Comparison of ENCODE assay signal across 8 cellular contexts in genomic region chr12:8179989-8180585, GRCh38. TPM values are rescaled to one million over a fixed set of nuclear protein-coding genes. Genes with fewer than 3 reads are reported as not detected.
DNase-seq lines count a peak whose midpoint lies in the region; ATAC-seq and TF ChIP-seq lines count a peak whose summit lies in the region.
"Not testable (repeated sequence)": the region's sequence is repeated elsewhere in the genome, so short reads cannot be mapped to it uniquely, and the experiment has no call there.

No MANE protein-coding gene starts in this region.

- peak overlapping the region; percentile 88 for H3K27ac Mint-ChIP-seq in activated CD8-positive, alpha-beta T cell treated with anti-CD3 and anti-CD28 coated beads, Interleukin-2, amount 10 ng/mL, durations not matched to agents 7 days and 5 days

- ATAC-seq in activated CD8-positive, alpha-beta T cell treated with anti-CD3 and anti-CD28 coated beads, Interleukin-2, amount 10 ng/mL, durations not matched to agents 7 days and 5 days = peak; percentile 93

- H3K4me1 Mint-ChIP-seq in activated CD8-positive, alpha-beta T cell treated with anti-CD3 and anti-CD28 coated beads, Interleukin-2, amount 10 ng/mL, durations not matched to agents 7 days and 5 days (ENCODE audit: low read depth) = peaks cover 12% of the 10 kb centered on the region

- H3K36me3 Mint-ChIP-seq in activated CD8-positive, alpha-beta T cell treated with anti-CD3 and anti-CD28 coated beads, Interleukin-2, amount 10 ng/mL, durations not matched to agents 7 days and 5 days (ENCODE audit: low read depth) = not testable (repeated sequence)

- TF ChIP-seq CTCF in KMS-11 (conservative IDR thresholded peaks at IDR 0.05; ENCODE audit: low read depth, low read length) (peak; percentile 59), testis (IDR thresholded peaks at IDR 0.05) (peak; percentile 47 to 67 (median 49))

- WGBS in testis, 2 donors = 0% methylated on average over 1 to 36 of the region's 43 CpGs

- peak overlapping the region; percentile 29; the same call in 1 of the 2 replicates for H3K4me2 ChIP-seq in KMS-11

- H3K9me3 Mint-ChIP-seq in activated CD8-positive, alpha-beta T cell treated with anti-CD3 and anti-CD28 coated beads, Interleukin-2, amount 10 ng/mL, durations not matched to agents 7 days and 5 days (ENCODE audit: insufficient read depth) = not testable (repeated sequence)

- H3K36me3 ChIP-seq in KMS-11 (ENCODE audit: insufficient read depth); NT2/D1 (ENCODE audit: insufficient read depth, insufficient read length, low read length); rectal smooth muscle tissue (ENCODE audit: control insufficient read depth, insufficient read depth, low read length); testis (ENCODE audit: low read depth, missing control alignments): not testable (repeated sequence)

- not testable (repeated sequence) for H3K27ac ChIP-seq in KMS-11
- H3K27ac ChIP-seq in rectal smooth muscle tissue (ENCODE audit: low read depth, low read length) (peak overlapping the region; percentile 82), testis (peak overlapping the region; percentile 79 to 85)

- H3K27me3 Mint-ChIP-seq in activated CD8-positive, alpha-beta T cell treated with anti-CD3 and anti-CD28 coated beads, Interleukin-2, amount 10 ng/mL, durations not matched to agents 7 days and 5 days (ENCODE audit: low read depth) = not testable (repeated sequence)

- H3K4me3 ChIP-seq in KMS-11 (IDR thresholded peaks at IDR 0.05; ENCODE audit: insufficient read depth, low read depth, low read length) = not testable (repeated sequence)
- H3K4me3 ChIP-seq in NT2/D1 (ENCODE audit: insufficient read length, low read depth) (peak overlapping the region; percentile 60), rectal smooth muscle tissue (ENCODE audit: low read length) (peak overlapping the region; percentile 60), testis (peak overlapping the region; percentile 77 to 83)

- H4K20me1 ChIP-seq in KMS-11 (ENCODE audit: insufficient read depth) = not testable (repeated sequence)

- not testable (repeated sequence) for H3K79me2 ChIP-seq in KMS-11 (ENCODE audit: insufficient read depth, low read depth)

- DNase-seq in Daoy (ENCODE audit: low read depth) (peak; percentile 82), NT2/D1 (ENCODE audit: low read depth, low spot score) (peak; percentile 36), cerebellum (ENCODE audit: low spot score) (peak; percentile 67), iPS-NIHi11 (ENCODE audit: low spot score) (peak; percentile 69), testis (peak; percentile 73)
- peak; percentile 74 for DNase-seq in activated CD8-positive, alpha-beta T cell treated with anti-CD3 and anti-CD28 coated beads, Interleukin-2, amount 10 ng/mL, durations not matched to agents 7 days and 5 days

- CTCF ChIA-PET in activated CD8-positive, alpha-beta T cell treated with anti-CD3 and anti-CD28 coated beads, Interleukin-2, amount 10 ng/mL, durations not matched to agents 7 days and 5 days (lab: Charles Lee) = interaction anchor here (0.8 kb wide), 1 partner anchor 71 kb away, joined by 4 read pairs; no protein-coding TSS in a partner anchor

- H3K4me3 Mint-ChIP-seq in activated CD8-positive, alpha-beta T cell treated with anti-CD3 and anti-CD28 coated beads, Interleukin-2, amount 10 ng/mL, durations not matched to agents 7 days and 5 days = peak overlapping the region; percentile 80

- H3K9me3 ChIP-seq in NT2/D1 (ENCODE audit: insufficient read depth, low read length) = peaks cover 20% of the 10 kb centered on the region; the same call in 1 of the 2 replicates
- H3K9me3 ChIP-seq in testis = not testable (repeated sequence)

- H3K27me3 ChIP-seq in KMS-11 (ENCODE audit: insufficient read depth, low read depth); NT2/D1 (ENCODE audit: insufficient read depth, insufficient read length); rectal smooth muscle tissue (ENCODE audit: control insufficient read depth, insufficient read depth, low read length); testis: not testable (repeated sequence)

- H3K9ac ChIP-seq in KMS-11 = peak overlapping the region; percentile 47; the same call in 1 of the 2 replicates
- H3K9ac ChIP-seq in NT2/D1 (ENCODE audit: insufficient read length, low read depth) = peak overlapping the region; percentile 85
- H3K9ac ChIP-seq in rectal smooth muscle tissue (ENCODE audit: low read length) = not testable (repeated sequence)

- TF ChIP-seq POLR2A in testis (IDR thresholded peaks at IDR 0.05) = not testable (repeated sequence)

- POLR2A ChIA-PET in activated CD8-positive, alpha-beta T cell treated with anti-CD3 and anti-CD28 coated beads, Interleukin-2, amount 10 ng/mL, durations not matched to agents 7 days and 5 days (lab: Charles Lee) = not testable (repeated sequence)

- H3K4me1 ChIP-seq in KMS-11 (ENCODE audit: low read depth, poor library complexity, severe bottlenecking); NT2/D1 (ENCODE audit: insufficient read depth, insufficient read length); rectal smooth muscle tissue (ENCODE audit: control insufficient read depth, insufficient read depth, low read length); testis: not testable (repeated sequence)

- peak overlapping the region; percentile 69 for H2AFZ ChIP-seq in KMS-11 (ENCODE audit: low read depth)

- intact Hi-C loops in testis (cut with DNase I; ENCODE audit: low total_unique reads) = not testable (repeated sequence)

RNA-seq across cellular contexts. Expression of gene ZNF705A, which starts 23.3 kb away (rescaled TPM):
- not detected in 2 replicates for total RNA-seq in Daoy (2014; rRNA removed; shearing (Covaris generic))
- not detected for total RNA-seq in activated CD8-positive, alpha-beta T cell treated with anti-CD3 and anti-CD28 coated beads, Interleukin-2, amount 10 ng/mL, durations not matched to agents 7 days and 5 days
- total RNA-seq in cerebellum = not detected
- under 1 TPM; 0.43 to 0.87 TPM for total RNA-seq in testis
- 0.75 TPM for polyA plus RNA-seq in testis (ENCODE audit: insufficient read depth, low read depth, low replicate concordance)

RNA-seq across cellular contexts. Expression of gene FAM90A1, which starts 47.3 kb away (rescaled TPM):
- total RNA-seq in Daoy (2014; rRNA removed; shearing (Covaris generic)) = 0.17 TPM in 1 of 2 replicates, not detected in the other
- under 1 TPM in 1 of 2 experiments, not detected in 1; 0.10 TPM for total RNA-seq in activated CD8-positive, alpha-beta T cell treated with anti-CD3 and anti-CD28 coated beads, Interleukin-2, amount 10 ng/mL, durations not matched to agents 7 days and 5 days
- 0.09 TPM for total RNA-seq in cerebellum
- total RNA-seq in testis = 1 to 10 TPM; 1.5 to 1.8 TPM
- polyA plus RNA-seq in testis (ENCODE audit: insufficient read depth, low read depth, low replicate concordance) = 0.67 TPM

RNA-seq across cellular contexts. Expression of gene CLEC4A, which starts 56.7 kb away (rescaled TPM):
- total RNA-seq in Daoy (2014; rRNA removed; shearing (Covaris generic)) = 0.42 TPM in 1 of 2 replicates, not detected in the other
- total RNA-seq in activated CD8-positive, alpha-beta T cell treated with anti-CD3 and anti-CD28 coated beads, Interleukin-2, amount 10 ng/mL, durations not matched to agents 7 days and 5 days = under 1 TPM in 1 of 2 experiments, not detected in 1; 0.34 TPM
- total RNA-seq in cerebellum (0.27 TPM), testis (1 to 10 TPM; 2.4 to 3.5 TPM)
- polyA plus RNA-seq in testis (ENCODE audit: insufficient read depth, low read depth, low replicate concordance) = 1.9 TPM
